In genomic region chr15:74840851-74841760, GRCh38 we compare ENCODE assay signal across 12 cellular contexts. TPM values are rescaled to one million over a fixed set of nuclear protein-coding genes. Genes with fewer than 3 reads are reported as not detected.
A peak's percentile ranks its signal among the peaks of the same experiment; 100 is the strongest.
DNase-seq lines count a peak whose midpoint lies in the region; ATAC-seq and TF ChIP-seq lines count a peak whose summit lies in the region.
"Had no signal": no experiment of that assay in that cellular context is flagged by ENCODE, and none has a peak within 500 bp of the region (broad histone marks: within the 10 kb centered on the region; RNA-seq: fewer than 3 reads in every experiment).

No MANE protein-coding gene starts in this region.

- no peak overlapping the region for H4K5ac ChIP-seq in H9 (ENCODE audit: insufficient read length, low read depth, low read length)

- H3K36me3 ChIP-seq in CD4-positive, CD25-positive, alpha-beta regulatory T cell (ENCODE audit: control insufficient read depth, insufficient read depth, low read length): no peaks in the 10 kb centered on the region
- H3K36me3 ChIP-seq: breast epithelium had no signal

- peak overlapping the region; percentile 39 to 91 (median 80) for H3K4me3 Mint-ChIP-seq in CD4-positive, CD25-positive, alpha-beta regulatory T cell
- H3K4me3 Mint-ChIP-seq in H9 (peak overlapping the region; percentile 30 to 90), naive B cell (peak overlapping the region in 7 of 8 donors; percentile 5 to 93 (median 85))
- H3K4me3 Mint-ChIP-seq in activated naive CD8-positive, alpha-beta T cell: peak overlapping the region; percentile 91

- H2AFZ ChIP-seq in H9 (ENCODE audit: low read length): no peak overlapping the region

- H3K4me3 ChIP-seq in CD4-positive, CD25-positive, alpha-beta regulatory T cell (ENCODE audit: low read depth, low read length): no peak overlapping the region

- no peak overlapping the region for H4K91ac ChIP-seq in H9 (ENCODE audit: insufficient read length, low read depth, low read length)

- H3K23me2 ChIP-seq in H9 (ENCODE audit: insufficient read length, low read depth, low read length, poor library complexity, severe bottlenecking): peaks cover 6% of the 10 kb centered on the region

- H3K27ac Mint-ChIP-seq in CD4-positive, CD25-positive, alpha-beta regulatory T cell: peak overlapping the region; percentile 45 to 76 (median 61)
- peak overlapping the region in 1 of 3 experiments; percentile 7; a peak in 2 of 7 replicates for H3K27ac Mint-ChIP-seq in H9
- H3K27ac Mint-ChIP-seq in activated naive CD8-positive, alpha-beta T cell: peak overlapping the region; percentile 41
- peak overlapping the region in 1 of 6 donors; percentile 26 for H3K27ac Mint-ChIP-seq in naive B cell

- peaks cover 3% of the 10 kb centered on the region for H4K20me1 ChIP-seq in H9 (ENCODE audit: control insufficient read depth, insufficient read depth, insufficient read length)

- no peak overlapping the region for H3K4ac ChIP-seq in H9 (ENCODE audit: low read depth, low read length)

- H4K8ac ChIP-seq in H9 (replicated peaks; ENCODE audit: insufficient read length, low read depth, low read length): no peak overlapping the region

- no peaks in the 10 kb centered on the region for H3K9me3 ChIP-seq in CD4-positive, CD25-positive, alpha-beta regulatory T cell (ENCODE audit: control insufficient read depth in 2 of 2, low read length in 2 of 2)
- H3K9me3 ChIP-seq in H9 (ENCODE audit: control insufficient read depth, low read depth, low read length): no peaks in the 10 kb centered on the region
- H3K9me3 ChIP-seq: breast epithelium had no signal

- no peak overlapping the region for H2BK12ac ChIP-seq in H9 (ENCODE audit: insufficient read length, low read depth, low read length)

- no peak overlapping the region for H2BK20ac ChIP-seq in H9 (ENCODE audit: low read depth, low read length, poor library complexity, severe bottlenecking)

- H3K14ac ChIP-seq in H9 (ENCODE audit: insufficient read depth, low read length): no peak overlapping the region

- H3K79me2 ChIP-seq in H9 (ENCODE audit: insufficient read depth, low read length): no peaks in the 10 kb centered on the region

- no peak overlapping the region for H3K9ac ChIP-seq in H9 (ENCODE audit: extremely low read depth, insufficient read length, low read length)

- H3K4me1 Mint-ChIP-seq in CD4-positive, CD25-positive, alpha-beta regulatory T cell: peaks cover 5 to 59% (median 32%) of the 10 kb centered on the region in 4 donors
- H3K4me1 Mint-ChIP-seq in H9: peaks cover 20 to 35% of the 10 kb centered on the region in 2 experiments
- H3K4me1 Mint-ChIP-seq in activated naive CD8-positive, alpha-beta T cell (ENCODE audit: low read depth): peaks cover 39% of the 10 kb centered on the region
- peaks cover 33 to 44% (median 36%) of the 10 kb centered on the region in 3 donors for H3K4me1 Mint-ChIP-seq in naive B cell

- no peaks in the 10 kb centered on the region for H3K79me1 ChIP-seq in H9 (ENCODE audit: insufficient read depth, low read depth, low read length, poor library complexity, severe bottlenecking)

- H2AK5ac ChIP-seq in H9 (ENCODE audit: insufficient read length, low read length): no peak overlapping the region

- no peak overlapping the region for H2BK15ac ChIP-seq in H9 (ENCODE audit: low read depth, low read length)

- no peaks in the 10 kb centered on the region for H3K27me3 ChIP-seq in CD4-positive, CD25-positive, alpha-beta regulatory T cell (ENCODE audit: control insufficient read depth, insufficient read depth, low read length)
- H3K27me3 ChIP-seq in H9 (ENCODE audit: insufficient read depth, low read length): no peaks in the 10 kb centered on the region
- H3K27me3 ChIP-seq: breast epithelium had no signal

- H2BK120ac ChIP-seq in H9 (ENCODE audit: low read depth, low read length, poor library complexity, severe bottlenecking): no peak overlapping the region

- H3K9me3 Mint-ChIP-seq in CD4-positive, CD25-positive, alpha-beta regulatory T cell: no peaks in the 10 kb centered on the region
- no peaks in the 10 kb centered on the region for H3K9me3 Mint-ChIP-seq in H9
- no peaks in the 10 kb centered on the region for H3K9me3 Mint-ChIP-seq in activated naive CD8-positive, alpha-beta T cell (ENCODE audit: low read depth)
- no peaks in the 10 kb centered on the region for H3K9me3 Mint-ChIP-seq in naive B cell

- H2BK5ac ChIP-seq in H9 (ENCODE audit: insufficient read length, low read length): no peak overlapping the region

- TF ChIP-seq CTCF in H9 (conservative IDR thresholded peaks at IDR 0.05): no peak

- no peaks in the 10 kb centered on the region for H3K27me3 Mint-ChIP-seq in CD4-positive, CD25-positive, alpha-beta regulatory T cell
- H3K27me3 Mint-ChIP-seq in H9 (ENCODE audit: low read depth) (no peaks in the 10 kb centered on the region), naive B cell (no peaks in the 10 kb centered on the region)
- no peaks in the 10 kb centered on the region for H3K27me3 Mint-ChIP-seq in activated naive CD8-positive, alpha-beta T cell

- H3K4me2 ChIP-seq in H9 (ENCODE audit: insufficient read depth, insufficient read length, low read length): no peak overlapping the region

- H3K27ac ChIP-seq in CD4-positive, CD25-positive, alpha-beta regulatory T cell (ENCODE audit: insufficient read depth, low read length, poor library complexity, severe bottlenecking): no peak overlapping the region
- H3K27ac ChIP-seq in H9 (ENCODE audit: insufficient read length, low read depth, low read length): no peak overlapping the region
- H3K27ac ChIP-seq: breast epithelium, epithelial cell of prostate had no signal

- peaks cover 47% of the 10 kb centered on the region for H3K4me1 ChIP-seq in CD4-positive, CD25-positive, alpha-beta regulatory T cell (ENCODE audit: control insufficient read depth, insufficient read depth, low read length, poor library complexity, severe bottlenecking)
- no peaks in the 10 kb centered on the region; the same call in 1 of the 2 replicates for H3K4me1 ChIP-seq in H9 (ENCODE audit: insufficient read depth, low read length)

- no peak overlapping the region for H3K23ac ChIP-seq in H9 (ENCODE audit: insufficient read length, low read depth, low read length)

- H3K56ac ChIP-seq in H9 (ENCODE audit: insufficient read length, low read depth, low read length): no peak overlapping the region

- H3K36me3 Mint-ChIP-seq in CD4-positive, CD25-positive, alpha-beta regulatory T cell: peaks cover 15% of the 10 kb centered on the region
- H3K36me3 Mint-ChIP-seq in H9 (ENCODE audit: insufficient read depth in 1 of 3, low read depth in 3 of 3): peaks cover 7 to 37% (median 37%) of the 10 kb centered on the region in 3 experiments
- H3K36me3 Mint-ChIP-seq in activated naive CD8-positive, alpha-beta T cell: no peaks in the 10 kb centered on the region
- peaks cover 0 to 5% of the 10 kb centered on the region in 2 donors for H3K36me3 Mint-ChIP-seq in naive B cell

- no CpG with 5 or more reads among the region's 9 CpGs for WGBS in H9 (ENCODE audit: extremely low coverage, insufficient read length, low lambda C conversion rate)

- ATAC-seq in CD4-positive, CD25-positive, alpha-beta regulatory T cell (ENCODE audit: low read depth in 2 of 2): no peak
- no peak for ATAC-seq in naive B cell (ENCODE audit: low read depth in 2 of 2)
- ATAC-seq in HG02571 (IDR thresholded peaks at IDR 0.05; ENCODE audit: unreplicated experiment): no peak

- no peak for DNase-seq in CD4-positive, CD25-positive, alpha-beta regulatory T cell
- DNase-seq in H9 (no peak), naive B cell (no peak), putamen (ENCODE audit: low spot score) (no peak), germinal center (ENCODE audit: low spot score) (no peak)
- DNase-seq: NCI-H2107; stimulated activated CD4-positive, alpha-beta T cell treated with anti-CD3 and anti-CD28 coated beads, Interleukin-1b, Interleukin-23, amount 100 ng/mL, for 48 hours had no signal

- H3K18ac ChIP-seq in H9 (ENCODE audit: insufficient read length, low read depth, low read length): no peak overlapping the region

- H3T11ph ChIP-seq in H9 (ENCODE audit: low read length): no peak overlapping the region

RNA-seq across cellular contexts. Expression of gene ULK3, which starts 1.9 kb away (rescaled TPM):
- total RNA-seq in CD4-positive, CD25-positive, alpha-beta regulatory T cell: 54.4 TPM
- polyA plus RNA-seq in CD4-positive, CD25-positive, alpha-beta regulatory T cell: 10 to 100 TPM; 22.5 to 38.1 (median 34.7) TPM
- 31.1 and 34.0 TPM in 2 replicates for total RNA-seq in H9 (2021)
- 10 to 100 TPM in 5 of 6 donors, 1 to 10 TPM in 1; 9.3 to 21.5 (median 13.1) TPM for polyA plus RNA-seq in naive B cell (ENCODE audit: low read depth in 6 of 6)

RNA-seq across cellular contexts. Expression of gene CPLX3, which starts 14.7 kb away (rescaled TPM):
- 0.35 TPM for total RNA-seq in CD4-positive, CD25-positive, alpha-beta regulatory T cell
- not detected for polyA plus RNA-seq in CD4-positive, CD25-positive, alpha-beta regulatory T cell
- total RNA-seq in H9 (2021): not detected in 2 replicates
- polyA plus RNA-seq in naive B cell (ENCODE audit: low read depth in 6 of 6): not detected
- total RNA-seq: M059J had no signal

RNA-seq across cellular contexts. Expression of gene LMAN1L, which starts 28.5 kb away (rescaled TPM):
- total RNA-seq in CD4-positive, CD25-positive, alpha-beta regulatory T cell: not detected
- not detected for polyA plus RNA-seq in CD4-positive, CD25-positive, alpha-beta regulatory T cell
- not detected in 2 replicates for total RNA-seq in H9 (2021)
- not detected for polyA plus RNA-seq in naive B cell (ENCODE audit: low read depth in 6 of 6)
- total RNA-seq: M059J had no signal

RNA-seq across cellular contexts. Expression of gene SCAMP2, which starts 32.1 kb away (rescaled TPM):
- 107 TPM for total RNA-seq in CD4-positive, CD25-positive, alpha-beta regulatory T cell
- 100 to 1,000 TPM; 145 to 194 (median 159) TPM for polyA plus RNA-seq in CD4-positive, CD25-positive, alpha-beta regulatory T cell
- total RNA-seq in H9 (2021): 49.0 and 50.2 TPM in 2 replicates
- 100 to 1,000 TPM; 102 to 122 (median 110) TPM for polyA plus RNA-seq in naive B cell (ENCODE audit: low read depth in 6 of 6)

RNA-seq across cellular contexts. Expression of gene MPI, which starts 48.7 kb away (rescaled TPM):
- total RNA-seq in CD4-positive, CD25-positive, alpha-beta regulatory T cell: 49.6 TPM
- 100 to 1,000 TPM in 2 of 4 donors, 10 to 100 TPM in 2; 77.2 to 108 (median 100.0) TPM for polyA plus RNA-seq in CD4-positive, CD25-positive, alpha-beta regulatory T cell
- total RNA-seq in H9 (2021): 55.0 and 57.5 TPM in 2 replicates
- polyA plus RNA-seq in naive B cell (ENCODE audit: low read depth in 6 of 6): 10 to 100 TPM; 54.3 to 70.0 (median 57.7) TPM
